1 cellular context compared by ENCODE assay signal in the genomic region with DNA sequence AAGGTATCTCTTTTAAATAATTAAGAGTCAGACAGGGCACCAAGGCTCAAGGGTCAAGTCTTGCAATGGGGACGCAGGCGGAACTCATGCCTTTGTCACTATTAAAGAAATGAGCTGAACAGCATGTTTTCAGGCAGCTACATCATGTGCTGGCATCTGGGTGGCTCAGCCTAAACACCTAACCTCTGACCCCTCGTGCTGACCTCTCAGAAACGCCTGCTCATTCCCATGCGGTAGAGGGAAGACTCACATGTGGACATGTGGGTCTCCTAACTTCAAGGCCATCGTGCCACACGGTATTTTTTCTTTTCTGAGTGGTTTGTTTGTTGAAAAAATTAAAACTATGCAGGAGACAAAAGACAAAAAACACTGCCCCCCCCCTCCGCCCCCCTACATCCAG.
TF ChIP-seq lines count a peak whose summit lies in the region.

No MANE protein-coding gene starts in this region.

TF ChIP-seq in HepG2, 621 proteins besides CTCF, POLR2A, EP300 and RAD21 (continued from another document):
- TF ChIP-seq, protein P1, sequence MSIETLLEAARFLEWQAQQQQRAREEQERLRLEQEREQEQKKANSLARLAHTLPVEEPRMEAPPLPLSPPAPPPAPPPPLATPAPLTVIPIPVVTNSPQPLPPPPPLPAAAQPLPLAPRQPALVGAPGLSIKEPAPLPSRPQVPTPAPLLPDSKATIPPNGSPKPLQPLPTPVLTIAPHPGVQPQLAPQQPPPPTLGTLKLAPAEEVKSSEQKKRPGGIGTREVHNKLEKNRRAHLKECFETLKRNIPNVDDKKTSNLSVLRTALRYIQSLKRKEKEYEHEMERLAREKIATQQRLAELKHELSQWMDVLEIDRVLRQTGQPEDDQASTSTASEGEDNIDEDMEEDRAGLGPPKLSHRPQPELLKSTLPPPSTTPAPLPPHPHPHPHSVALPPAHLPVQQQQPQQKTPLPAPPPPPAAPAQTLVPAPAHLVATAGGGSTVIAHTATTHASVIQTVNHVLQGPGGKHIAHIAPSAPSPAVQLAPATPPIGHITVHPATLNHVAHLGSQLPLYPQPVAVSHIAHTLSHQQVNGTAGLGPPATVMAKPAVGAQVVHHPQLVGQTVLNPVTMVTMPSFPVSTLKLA (IDR thresholded peaks at IDR 0.05), result peak; percentile 52; the same call in 1 of the 2 replicates
- peak; percentile 41; the same call in 1 of the 2 replicates for TF ChIP-seq NR2C2 (CRISPR knock-in tag; IDR thresholded peaks at IDR 0.05; ENCODE audit: borderline replicate concordance)
- TF ChIP-seq, protein P2, sequence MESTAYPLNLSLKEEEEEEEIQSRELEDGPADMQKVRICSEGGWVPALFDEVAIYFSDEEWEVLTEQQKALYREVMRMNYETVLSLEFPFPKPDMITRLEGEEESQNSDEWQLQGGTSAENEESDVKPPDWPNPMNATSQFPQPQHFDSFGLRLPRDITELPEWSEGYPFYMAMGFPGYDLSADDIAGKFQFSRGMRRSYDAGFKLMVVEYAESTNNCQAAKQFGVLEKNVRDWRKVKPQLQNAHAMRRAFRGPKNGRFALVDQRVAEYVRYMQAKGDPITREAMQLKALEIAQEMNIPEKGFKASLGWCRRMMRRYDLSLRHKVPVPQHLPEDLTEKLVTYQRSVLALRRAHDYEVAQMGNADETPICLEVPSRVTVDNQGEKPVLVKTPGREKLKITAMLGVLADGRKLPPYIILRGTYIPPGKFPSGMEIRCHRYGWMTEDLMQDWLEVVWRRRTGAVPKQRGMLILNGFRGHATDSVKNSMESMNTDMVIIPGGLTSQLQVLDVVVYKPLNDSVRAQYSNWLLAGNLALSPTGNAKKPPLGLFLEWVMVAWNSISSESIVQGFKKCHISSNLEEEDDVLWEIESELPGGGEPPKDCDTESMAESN (CRISPR knock-in tag; conservative IDR thresholded peaks at IDR 0.05), result no peak
